Comparison of ENCODE assay signal across 14 cellular contexts in genomic region chr6:104402572-104402971, GRCh38.
"Had no signal": no experiment of that assay in that cellular context is flagged by ENCODE, and none has a peak within 500 bp of the region (broad histone marks: within the 10 kb centered on the region; RNA-seq: fewer than 3 reads in every experiment).

No MANE protein-coding gene starts in this region.

- H3K4me1 Mint-ChIP-seq: activated CD4-positive, alpha-beta T cell treated with anti-CD3 and anti-CD28 coated beads, Interleukin-2, amount 10 ng/mL, durations not matched to agents 24 days and 14 days; activated naive CD4-positive, alpha-beta T cell treated with anti-CD3 and anti-CD28 coated beads, Interleukin-2, amount 10 ng/mL, durations not matched to agents 7 days and 5 days; nephron progenitor cell; stimulated activated naive B cell treated with anti-CD40 and anti-IgM and Interleukin-4, amounts not matched to agents 10 μg/mL and 1 μg/mL and 100 μg/mL, for 72 hours had no signal

- DNase-seq: activated CD4-positive, alpha-beta T cell treated with anti-CD3 and anti-CD28 coated beads, Interleukin-2, amount 10 ng/mL, durations not matched to agents 24 days and 14 days; activated naive CD4-positive, alpha-beta T cell treated with anti-CD3 and anti-CD28 coated beads, Interleukin-2, amount 10 ng/mL, durations not matched to agents 7 days and 5 days; central memory CD4-positive, alpha-beta T cell; cortex of kidney; effector CD8-positive, alpha-beta T cell; erythroblast; nephron progenitor cell; spleen; stimulated activated CD4-positive, alpha-beta T cell treated with anti-CD3 and anti-CD28 coated beads, Interleukin-1b, Interleukin-23, amount 100 ng/mL, for 48 hours; stimulated activated naive B cell treated with anti-CD40 and anti-IgM and Interleukin-4, amounts not matched to agents 10 μg/mL and 1 μg/mL and 100 μg/mL, for 72 hours had no signal

- H3K9me3 Mint-ChIP-seq: activated CD4-positive, alpha-beta T cell treated with anti-CD3 and anti-CD28 coated beads, Interleukin-2, amount 10 ng/mL, durations not matched to agents 24 days and 14 days; activated naive CD4-positive, alpha-beta T cell treated with anti-CD3 and anti-CD28 coated beads, Interleukin-2, amount 10 ng/mL, durations not matched to agents 7 days and 5 days; activated T-helper 2 cell treated with anti-CD3 and anti-CD28 coated beads, Interferon-gamma antibody, Interleukin-2, Interleukin-4, amounts not matched to agents 10 μg/mL and 5 μg/mL and 100 μg/mL, durations not matched to agents 14 hours and 24 hours and 36 hours; nephron progenitor cell; WTC11 had no signal

- H3K9me3 ChIP-seq: spleen, tibial nerve had no signal

- H3K4me3 Mint-ChIP-seq: activated CD4-positive, alpha-beta T cell treated with anti-CD3 and anti-CD28 coated beads, Interleukin-2, amount 10 ng/mL, durations not matched to agents 24 days and 14 days; activated naive CD4-positive, alpha-beta T cell treated with anti-CD3 and anti-CD28 coated beads, Interleukin-2, amount 10 ng/mL, durations not matched to agents 7 days and 5 days; nephron progenitor cell; stimulated activated naive B cell treated with anti-CD40 and anti-IgM and Interleukin-4, amounts not matched to agents 10 μg/mL and 1 μg/mL and 100 μg/mL, for 72 hours; WTC11 had no signal

- H3K4me1 ChIP-seq: spleen, tibial nerve had no signal

- H3K27me3 ChIP-seq: spleen, tibial nerve had no signal

- H3K27me3 Mint-ChIP-seq: activated CD4-positive, alpha-beta T cell treated with anti-CD3 and anti-CD28 coated beads, Interleukin-2, amount 10 ng/mL, durations not matched to agents 24 days and 14 days; activated naive CD4-positive, alpha-beta T cell treated with anti-CD3 and anti-CD28 coated beads, Interleukin-2, amount 10 ng/mL, durations not matched to agents 7 days and 5 days; stimulated activated naive B cell treated with anti-CD40 and anti-IgM and Interleukin-4, amounts not matched to agents 10 μg/mL and 1 μg/mL and 100 μg/mL, for 72 hours had no signal

- H3K4me3 ChIP-seq: spleen, tibial nerve had no signal

- H3K36me3 Mint-ChIP-seq: activated naive CD4-positive, alpha-beta T cell treated with anti-CD3 and anti-CD28 coated beads, Interleukin-2, amount 10 ng/mL, durations not matched to agents 7 days and 5 days; stimulated activated naive B cell treated with anti-CD40 and anti-IgM and Interleukin-4, amounts not matched to agents 10 μg/mL and 1 μg/mL and 100 μg/mL, for 72 hours; WTC11 had no signal

- H3K27ac ChIP-seq: spleen, tibial nerve had no signal

- H3K36me3 ChIP-seq: spleen, tibial nerve had no signal

- H3K27ac Mint-ChIP-seq: activated CD4-positive, alpha-beta T cell treated with anti-CD3 and anti-CD28 coated beads, Interleukin-2, amount 10 ng/mL, durations not matched to agents 24 days and 14 days; activated naive CD4-positive, alpha-beta T cell treated with anti-CD3 and anti-CD28 coated beads, Interleukin-2, amount 10 ng/mL, durations not matched to agents 7 days and 5 days; activated T-helper 2 cell treated with anti-CD3 and anti-CD28 coated beads, Interferon-gamma antibody, Interleukin-2, Interleukin-4, amounts not matched to agents 10 μg/mL and 5 μg/mL and 100 μg/mL, durations not matched to agents 14 hours and 24 hours and 36 hours; nephron progenitor cell; stimulated activated naive B cell treated with anti-CD40 and anti-IgM and Interleukin-4, amounts not matched to agents 10 μg/mL and 1 μg/mL and 100 μg/mL, for 72 hours; WTC11 had no signal

- ATAC-seq: sciatic nerve; stimulated activated naive B cell treated with anti-CD40 and anti-IgM and Interleukin-4, amounts not matched to agents 10 μg/mL and 1 μg/mL and 100 μg/mL, for 72 hours; WTC11 had no signal
